ENCODE assay signal across 28 cellular contexts in the genomic region with DNA sequence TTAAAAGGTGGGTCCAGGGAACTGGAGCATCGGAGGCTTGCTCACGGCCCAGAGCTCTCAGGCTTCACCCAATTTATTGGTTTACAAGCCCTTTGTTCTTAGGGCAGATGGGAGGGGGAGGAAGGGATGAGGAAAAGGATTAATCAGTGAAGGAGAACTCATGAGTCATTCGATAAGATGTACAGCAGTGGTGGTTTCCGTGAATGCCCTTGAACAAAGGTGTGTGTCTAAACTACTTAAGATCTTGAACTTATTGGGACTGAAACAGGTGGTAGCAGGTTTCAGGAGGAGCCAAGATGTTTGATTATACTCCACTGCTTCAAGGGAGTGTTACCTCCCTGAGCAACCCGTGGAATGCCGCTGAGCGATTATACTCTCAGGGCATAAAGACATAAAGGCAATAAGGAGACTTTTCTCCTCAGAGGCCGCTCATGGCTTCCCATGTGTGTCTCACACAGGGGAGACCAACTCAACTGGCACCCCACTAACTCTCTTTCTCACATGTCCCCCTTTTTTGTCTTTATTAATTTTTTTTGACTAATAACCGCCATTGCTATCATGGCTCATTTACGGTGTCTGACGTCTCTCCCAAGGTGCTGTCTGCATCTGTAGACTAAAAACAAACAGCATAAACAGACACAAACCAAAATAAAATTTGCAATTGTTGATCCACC. TPM values are rescaled to one million over a fixed set of nuclear protein-coding genes. Genes with fewer than 3 reads are reported as not detected.
"Had no signal": no experiment of that assay in that cellular context is flagged by ENCODE, and none has a peak within 500 bp of the region (broad histone marks: within the 10 kb centered on the region; RNA-seq: fewer than 3 reads in every experiment).

No MANE protein-coding gene starts in this region.

- FAIRE-seq: endometrium, islet of Langerhans had no signal

- H3K36me3 ChIP-seq: esophagus muscularis mucosa, gastrocnemius medialis, heart right ventricle, neural progenitor cell, ovary, tibial nerve, upper lobe of right lung, vagina had no signal

- H3K27ac ChIP-seq: esophagus muscularis mucosa, gastrocnemius medialis, heart right ventricle, neural progenitor cell, ovary, testis, tibial nerve, upper lobe of right lung, vagina had no signal

- H2AFZ ChIP-seq: neural progenitor cell had no signal

- H3K4me2 ChIP-seq: neural progenitor cell, smooth muscle cell had no signal

- H3K27me3 ChIP-seq: esophagus muscularis mucosa, gastrocnemius medialis, heart right ventricle, neural progenitor cell, ovary, testis, tibial nerve, upper lobe of right lung, vagina had no signal

- DNase-seq: effector memory CD4-positive, alpha-beta T cell; gastrocnemius medialis; heart right ventricle; hypothalamus; kidney glomerular epithelial cell; mammary epithelial cell; nucleus accumbens; ovary; right cardiac atrium; stimulated activated CD4-positive, alpha-beta T cell treated with anti-CD3 and anti-CD28 coated beads, Interleukin-4, amount 100 ng/mL, for 1 hour; stimulated activated naive CD8-positive, alpha-beta T cell treated with anti-CD3 and anti-CD28 coated beads, Interleukin-15, amount 100 ng/mL, for 72 hours; testis; upper lobe of right lung had no signal

- H3K4me3 ChIP-seq: esophagus muscularis mucosa, gastrocnemius medialis, heart right ventricle, neural progenitor cell, ovary, smooth muscle cell, testis, tibial nerve, upper lobe of right lung, vagina had no signal

- ATAC-seq: gastrocnemius medialis; heart right ventricle; left lobe of liver; natural killer cell treated with Interleukin-12 subunit alpha and Interleukin-12 subunit beta and Interleukin-15 and Interleukin-18, amount 100 ng/mL, for 72 hours; right cardiac atrium; stimulated activated memory B cell treated with anti-CD40 and anti-IgM and Interleukin-4, amounts not matched to agents 10 μg/mL and 1 μg/mL and 100 μg/mL, for 72 hours; stimulated activated naive CD8-positive, alpha-beta T cell treated with anti-CD3 and anti-CD28 coated beads, Interleukin-15, amount 100 ng/mL, for 72 hours; upper lobe of right lung had no signal

- H3K9ac ChIP-seq: neural progenitor cell had no signal

- H3K4me1 ChIP-seq: esophagus muscularis mucosa, gastrocnemius medialis, neural progenitor cell, testis, tibial nerve, upper lobe of right lung, vagina had no signal

- H3K9me3 ChIP-seq: gastrocnemius medialis, ovary, testis, vagina had no signal

RNA-seq across cellular contexts. Expression of gene SLC28A2, which starts 17.3 kb away (rescaled TPM):
- total RNA-seq: esophagus muscularis mucosa; fibroblast of villous mesenchyme; gastrocnemius medialis; heart right ventricle; lower leg skin; mammary epithelial cell; mesenteric fat pad; natural killer cell treated with Interleukin-12 subunit alpha and Interleukin-12 subunit beta and Interleukin-15 and Interleukin-18, amount 100 ng/mL, for 72 hours; posterior vena cava; right cardiac atrium; smooth muscle cell; subcutaneous adipose tissue; tibial nerve; vagina had no signal
- polyA plus RNA-seq: heart right ventricle, mammary epithelial cell, right cardiac atrium, smooth muscle cell had no signal
